8 cellular contexts compared by ENCODE assay signal in the genomic region with DNA sequence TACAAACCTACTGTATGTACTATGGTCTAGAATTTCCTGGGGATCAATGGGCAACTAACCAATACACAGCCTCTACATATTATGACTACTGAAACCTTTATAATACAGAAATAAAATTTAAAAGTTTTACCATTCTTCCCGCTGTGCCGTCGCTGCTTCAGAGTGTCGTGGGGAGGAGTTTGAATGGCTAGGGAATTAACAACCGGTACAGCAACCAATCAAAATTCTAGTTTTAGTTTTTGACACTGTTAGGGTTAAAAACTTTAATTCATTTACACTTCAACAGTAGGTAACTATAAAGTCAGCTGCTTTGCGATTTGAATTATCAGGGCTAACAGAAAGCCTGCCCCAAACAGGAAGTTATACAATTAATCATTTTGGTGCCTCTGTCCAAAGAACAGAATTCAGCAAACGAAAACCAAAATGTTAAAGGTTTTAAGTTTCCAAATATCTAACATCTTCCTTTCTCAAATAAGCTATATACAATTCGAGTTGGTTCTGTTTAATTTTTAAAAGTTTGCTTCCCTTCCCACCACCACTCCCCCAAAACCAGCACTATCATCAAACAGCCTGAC. TPM values are rescaled to one million over a fixed set of nuclear protein-coding genes. Genes with fewer than 3 reads are reported as not detected.
DNase-seq lines count a peak whose midpoint lies in the region; ATAC-seq, FAIRE-seq and TF ChIP-seq lines count a peak whose summit lies in the region.

No MANE protein-coding gene starts in this region.

- no peaks in the 10 kb centered on the region for H3K27me3 Mint-ChIP-seq in activated naive CD8-positive, alpha-beta T cell

- peaks cover 58% of the 10 kb centered on the region for H3K4me1 Mint-ChIP-seq in activated naive CD8-positive, alpha-beta T cell (ENCODE audit: low read depth)

- H3K4me3 ChIP-seq in heart left ventricle = peak overlapping the region; percentile 73 to 99 (median 94)
- H3K4me3 ChIP-seq in kidney (ENCODE audit: low read length in 2 of 2) = peak overlapping the region; percentile 94 to 99
- peak overlapping the region in 2 of 3 donors; percentile 72 to 97 for H3K4me3 ChIP-seq in thyroid gland (replicated peaks in 1 of 3)

- no peak for TF ChIP-seq CTCF in heart left ventricle (IDR thresholded peaks at IDR 0.05)
- TF ChIP-seq CTCF in kidney (IDR thresholded peaks at IDR 0.05; ENCODE audit: borderline replicate concordance, extremely low read depth, insufficient read depth) = no peak
- TF ChIP-seq CTCF in thyroid gland (IDR thresholded peaks at IDR 0.05) = no peak

- no peak for TF ChIP-seq POLR2A in heart left ventricle (IDR thresholded peaks at IDR 0.05)
- TF ChIP-seq POLR2A in thyroid gland (IDR thresholded peaks at IDR 0.05) = no peak

- intact Hi-C loops in heart left ventricle (cut with DNase I) (loop anchor here in 7 of 10 donors (5.0 to 10.0 kb wide), 8 partner anchors 56 to 663 kb away; partner anchors contain the start of genes COPS4 (in 2 of the 7), SEC31A (in 2 of the 7) and LIN54 (in 1 of the 7)), left cardiac atrium (cut with DNase I) (no loop called here), kidney (cut with DNase I) (loop anchor here (10.0 kb wide), 1 partner anchor 53 kb away; no protein-coding TSS in a partner anchor), thyroid gland (cut with DNase I) (loop anchor here (10.0 kb wide), 1 partner anchor 87 kb away; no protein-coding TSS in a partner anchor)

- H3K4me1 ChIP-seq in heart left ventricle (peaks cover 21 to 72% (median 59%) of the 10 kb centered on the region in 12 donors), kidney (ENCODE audit: control insufficient read depth in 1 of 2, insufficient read depth in 1 of 2, low read depth in 1 of 2, low read length in 2 of 2) (peaks cover 20 to 26% of the 10 kb centered on the region in 2 donors), thyroid gland (peaks cover 33 to 39% of the 10 kb centered on the region in 2 donors)

- H3K36me3 ChIP-seq in heart left ventricle (peaks cover 0 to 34% (median 21%) of the 10 kb centered on the region in 9 donors), kidney (ENCODE audit: control insufficient read depth in 1 of 2, insufficient read depth in 2 of 2, low read length in 2 of 2) (peaks cover 0 to 2% of the 10 kb centered on the region in 2 donors), thyroid gland (no peaks in the 10 kb centered on the region)

- H3K9me3 Mint-ChIP-seq in activated naive CD8-positive, alpha-beta T cell (ENCODE audit: low read depth) = no peaks in the 10 kb centered on the region

- DNase-seq in heart left ventricle = no peak
- no peak for DNase-seq in left cardiac atrium
- no peak for DNase-seq in kidney
- no peak for DNase-seq in thyroid gland
- no peak for DNase-seq in NCI-H510A treated with DMSO at 0.1 percent for 48 hours (lab: John Stamatoyannopoulos, UW)
- no peak for DNase-seq in NCI-H1694 (lab: John Stamatoyannopoulos, UW)
- DNase-seq in NCI-H2107 (lab: John Stamatoyannopoulos, UW) = no peak

- 0 to 2% (median 1%) methylated on average over 8 of the region's 8 CpGs for WGBS in heart left ventricle, 4 donors
- 2 to 4% methylated on average over 8 of the region's 8 CpGs for WGBS in thyroid gland, 2 donors

- no peak for ATAC-seq in heart left ventricle
- ATAC-seq in left cardiac atrium = no peak

- no peaks in the 10 kb centered on the region for H3K9me3 ChIP-seq in heart left ventricle
- no peaks in the 10 kb centered on the region for H3K9me3 ChIP-seq in kidney (ENCODE audit: control insufficient read depth in 1 of 2, low read length in 2 of 2)
- H3K9me3 ChIP-seq in thyroid gland = no peaks in the 10 kb centered on the region

- H3K27me3 ChIP-seq in heart left ventricle = no peaks in the 10 kb centered on the region
- no peaks in the 10 kb centered on the region for H3K27me3 ChIP-seq in thyroid gland

- peak overlapping the region; percentile 99 for H3K4me3 Mint-ChIP-seq in activated naive CD8-positive, alpha-beta T cell

- peak overlapping the region; percentile 30 to 96 for H3K9ac ChIP-seq in kidney (ENCODE audit: low read length in 2 of 2)

- peaks cover 26% of the 10 kb centered on the region for H3K36me3 Mint-ChIP-seq in activated naive CD8-positive, alpha-beta T cell

- H3K27ac ChIP-seq in heart left ventricle (peak overlapping the region in 7 of 12 donors; percentile 4 to 100 (median 98)), kidney (ENCODE audit: low read depth in 2 of 2, low read length in 2 of 2) (no peak overlapping the region), thyroid gland (no peak overlapping the region)

- no peak for FAIRE-seq in kidney (lab: Jason Lieb, UNC)

- peak overlapping the region; percentile 100 for H3K27ac Mint-ChIP-seq in activated naive CD8-positive, alpha-beta T cell

RNA-seq across cellular contexts. Expression of gene HNRNPD, which starts 2.3 kb away (rescaled TPM):
- total RNA-seq in heart left ventricle (100 to 1,000 TPM in 7 of 9 donors, 10 to 100 TPM in 2; 33.8 to 150 (median 122) TPM), left cardiac atrium (100 to 1,000 TPM; 106 to 147 TPM), kidney (177 TPM), thyroid gland (100 to 1,000 TPM in 1 of 4 donors, 10 to 100 TPM in 3; 67.1 to 145 (median 93.8) TPM)
- polyA plus RNA-seq in heart left ventricle (100 to 1,000 TPM; 100 to 127 TPM), kidney (ENCODE audit: insufficient read depth, low read depth, low replicate concordance) (120 TPM)

RNA-seq across cellular contexts. Expression of gene HNRNPDL, which starts 58.8 kb away (rescaled TPM):
- total RNA-seq in heart left ventricle (100 to 1,000 TPM in 8 of 9 donors, 10 to 100 TPM in 1; 90.8 to 184 (median 142) TPM), left cardiac atrium (100 to 1,000 TPM in 1 of 2 donors, 10 to 100 TPM in 1; 78.1 to 156 TPM), kidney (263 TPM), thyroid gland (100 to 1,000 TPM; 189 to 287 (median 245) TPM)
- polyA plus RNA-seq in heart left ventricle (100 to 1,000 TPM; 120 to 236 TPM), kidney (ENCODE audit: insufficient read depth, low read depth, low replicate concordance) (135 TPM)

RNA-seq across cellular contexts. Expression of gene ENOPH1, which starts 58.9 kb away (rescaled TPM):
- total RNA-seq in heart left ventricle (10 to 100 TPM; 15.1 to 20.5 (median 17.3) TPM), left cardiac atrium (10 to 100 TPM; 14.4 to 19.3 TPM), kidney (30.3 TPM), thyroid gland (10 to 100 TPM; 21.3 to 35.3 (median 25.9) TPM)
- polyA plus RNA-seq in heart left ventricle (10 to 100 TPM; 17.7 to 37.0 TPM), kidney (ENCODE audit: insufficient read depth, low read depth, low replicate concordance) (36.0 TPM)

Comparison
In these comparisons a context has a peak if more than half of its experiments do, and no peak if none do; other contexts are left out.
1. intact Hi-C loops: an anchor here in heart left ventricle (5.0 to 10.0 kb wide), kidney (10.0 kb wide) and thyroid gland (10.0 kb wide); none called in left cardiac atrium.
2. H3K27ac ChIP-seq: peak in heart left ventricle (7 of 12); none in kidney (0 of 2) and thyroid gland (0 of 3).
3. Peak in every context shown above with its lines, with median percentiles within 50 percentile points of each other: H3K4me3 ChIP-seq.